Comparison of ENCODE assay signal across 8 cellular contexts in the genomic region with DNA sequence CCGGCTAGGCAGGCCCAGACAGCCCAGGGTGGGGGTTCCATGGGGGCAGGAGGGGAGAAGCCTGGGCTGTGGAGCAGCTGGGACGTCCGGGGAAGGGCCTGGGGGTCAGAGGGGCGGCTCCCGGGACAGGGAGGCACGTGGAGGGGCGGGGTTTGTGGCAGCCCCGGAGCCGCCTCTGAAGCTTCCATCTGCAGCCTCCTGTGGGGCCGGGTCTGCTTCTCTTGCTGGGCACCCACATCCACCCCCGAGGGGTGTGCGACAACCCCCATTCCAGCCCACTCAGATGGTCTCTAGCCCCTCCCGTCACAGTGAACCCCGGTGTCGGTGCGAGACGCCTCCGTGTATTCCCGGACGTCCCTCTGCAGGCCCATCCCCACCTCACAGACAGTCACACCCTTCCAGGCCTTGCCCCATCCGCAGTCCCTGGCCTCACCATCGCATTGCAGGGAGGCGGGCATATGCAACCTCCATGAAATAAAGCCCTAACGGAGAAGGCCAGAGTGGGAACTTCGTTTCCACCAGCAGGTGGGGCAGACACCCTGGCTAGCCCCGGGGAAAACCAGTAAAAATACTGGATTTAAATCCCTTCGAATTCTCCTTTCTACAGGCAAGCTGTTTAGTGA. TPM values are rescaled to one million over a fixed set of nuclear protein-coding genes. Genes with fewer than 3 reads are reported as not detected.
A peak's percentile ranks its signal among the peaks of the same experiment; 100 is the strongest.
DNase-seq lines count a peak whose midpoint lies in the region; ATAC-seq and TF ChIP-seq lines count a peak whose summit lies in the region.
"Not testable (repeated sequence)": the region's sequence is repeated elsewhere in the genome, so short reads cannot be mapped to it uniquely, and the experiment has no call there.

No MANE protein-coding gene starts in this region.

- H3K4me1 ChIP-seq in DND-41 (ENCODE audit: insufficient read depth, low read length) = not testable (repeated sequence)

- not testable (repeated sequence) for H3K4me2 ChIP-seq in DND-41 (ENCODE audit: insufficient read depth, low read length)

- DNase-seq in DND-41; T-helper 17 cell; Right ventricle myocardium superior; stimulated activated effector memory CD8-positive, alpha-beta T cell treated with anti-CD3 and anti-CD28 coated beads, Interleukin-12 subunit alpha, Interleukin-12 subunit beta, amount 100 ng/mL, for 72 hours (ENCODE audit: low spot score in 2 of 2): not testable (repeated sequence)

- H3K9me3 ChIP-seq in DND-41 (ENCODE audit: insufficient read depth, low read length, severe bottlenecking); T-helper 17 cell (ENCODE audit: control insufficient read depth, low read length, poor library complexity, severe bottlenecking): not testable (repeated sequence)

- intact Hi-C loops in Right ventricle myocardium superior (cut with DNase I) = not testable (repeated sequence)

- not testable (repeated sequence) for H3K36me3 Mint-ChIP-seq in T-helper 17 cell (ENCODE audit: low read depth); stimulated activated effector memory CD8-positive, alpha-beta T cell treated with anti-CD3 and anti-CD28 coated beads, Interleukin-12 subunit alpha, Interleukin-12 subunit beta, amount 100 ng/mL, for 72 hours

- not testable (repeated sequence) for H3K9ac ChIP-seq in DND-41 (ENCODE audit: low read depth, low read length)

- not testable (repeated sequence) for H3K27me3 ChIP-seq in DND-41 (ENCODE audit: insufficient read depth, low read length, poor library complexity)

- H3K27me3 Mint-ChIP-seq in T-helper 17 cell = peaks cover 12% of the 10 kb centered on the region

- not testable (repeated sequence) for H3K4me3 ChIP-seq in DND-41 (ENCODE audit: low read depth in 1 of 2, low read length in 2 of 2)

- H3K27ac Mint-ChIP-seq in T-helper 17 cell; stimulated activated effector memory CD8-positive, alpha-beta T cell treated with anti-CD3 and anti-CD28 coated beads, Interleukin-12 subunit alpha, Interleukin-12 subunit beta, amount 100 ng/mL, for 72 hours: not testable (repeated sequence)

- H2AFZ ChIP-seq in DND-41 (ENCODE audit: low read depth, low read length) = not testable (repeated sequence)

- not testable (repeated sequence) for H3K36me3 ChIP-seq in DND-41 (ENCODE audit: insufficient read depth, low read length)

- ATAC-seq in DND-41 (ENCODE audit: insufficient read depth, low read depth) (peak; percentile 67), GM19043 (IDR thresholded peaks at IDR 0.05; ENCODE audit: low read depth, unreplicated experiment) (peak; percentile 58), GM21529 (IDR thresholded peaks at IDR 0.05; ENCODE audit: unreplicated experiment) (peak; percentile 54), HG02938 (IDR thresholded peaks at IDR 0.05; ENCODE audit: unreplicated experiment) (peak; percentile 49), HG03439 (IDR thresholded peaks at IDR 0.05; ENCODE audit: unreplicated experiment) (peak; percentile 40), T-helper 17 cell (peak; percentile 59), Right ventricle myocardium superior (ENCODE audit: poor library complexity) (peak; percentile 21)
- peak; percentile 54 for ATAC-seq in stimulated activated effector memory CD8-positive, alpha-beta T cell treated with anti-CD3 and anti-CD28 coated beads, Interleukin-12 subunit alpha, Interleukin-12 subunit beta, amount 100 ng/mL, for 72 hours

- H3K27ac ChIP-seq in DND-41 (ENCODE audit: low read length) = not testable (repeated sequence)

- H3K4me3 Mint-ChIP-seq in T-helper 17 cell; stimulated activated effector memory CD8-positive, alpha-beta T cell treated with anti-CD3 and anti-CD28 coated beads, Interleukin-12 subunit alpha, Interleukin-12 subunit beta, amount 100 ng/mL, for 72 hours: not testable (repeated sequence)

- H4K20me1 ChIP-seq in DND-41 (ENCODE audit: insufficient read depth, low read length) = not testable (repeated sequence)

- not testable (repeated sequence) for H3K79me2 ChIP-seq in DND-41 (ENCODE audit: insufficient read depth, low read length)

- TF ChIP-seq CTCF in DND-41 (IDR thresholded peaks at IDR 0.05; ENCODE audit: borderline replicate concordance, extremely low read depth, low read length, poor library complexity, severe bottlenecking) = not testable (repeated sequence)

- not testable (repeated sequence) for H3K9me3 Mint-ChIP-seq in stimulated activated effector memory CD8-positive, alpha-beta T cell treated with anti-CD3 and anti-CD28 coated beads, Interleukin-12 subunit alpha, Interleukin-12 subunit beta, amount 100 ng/mL, for 72 hours

- H3K4me1 Mint-ChIP-seq in T-helper 17 cell = not testable (repeated sequence)
- peaks cover 17% of the 10 kb centered on the region for H3K4me1 Mint-ChIP-seq in stimulated activated effector memory CD8-positive, alpha-beta T cell treated with anti-CD3 and anti-CD28 coated beads, Interleukin-12 subunit alpha, Interleukin-12 subunit beta, amount 100 ng/mL, for 72 hours

RNA-seq across cellular contexts. Expression of a gene that starts 33.8 kb away (rescaled TPM):
- total RNA-seq in T-helper 17 cell (1 to 10 TPM in 1 of 2 donors, under 1 TPM in 1; 0.85 to 2.6 TPM), Right ventricle myocardium superior (3.1 TPM)
